ENCODE assay signal across 8 cellular contexts in the genomic region with DNA sequence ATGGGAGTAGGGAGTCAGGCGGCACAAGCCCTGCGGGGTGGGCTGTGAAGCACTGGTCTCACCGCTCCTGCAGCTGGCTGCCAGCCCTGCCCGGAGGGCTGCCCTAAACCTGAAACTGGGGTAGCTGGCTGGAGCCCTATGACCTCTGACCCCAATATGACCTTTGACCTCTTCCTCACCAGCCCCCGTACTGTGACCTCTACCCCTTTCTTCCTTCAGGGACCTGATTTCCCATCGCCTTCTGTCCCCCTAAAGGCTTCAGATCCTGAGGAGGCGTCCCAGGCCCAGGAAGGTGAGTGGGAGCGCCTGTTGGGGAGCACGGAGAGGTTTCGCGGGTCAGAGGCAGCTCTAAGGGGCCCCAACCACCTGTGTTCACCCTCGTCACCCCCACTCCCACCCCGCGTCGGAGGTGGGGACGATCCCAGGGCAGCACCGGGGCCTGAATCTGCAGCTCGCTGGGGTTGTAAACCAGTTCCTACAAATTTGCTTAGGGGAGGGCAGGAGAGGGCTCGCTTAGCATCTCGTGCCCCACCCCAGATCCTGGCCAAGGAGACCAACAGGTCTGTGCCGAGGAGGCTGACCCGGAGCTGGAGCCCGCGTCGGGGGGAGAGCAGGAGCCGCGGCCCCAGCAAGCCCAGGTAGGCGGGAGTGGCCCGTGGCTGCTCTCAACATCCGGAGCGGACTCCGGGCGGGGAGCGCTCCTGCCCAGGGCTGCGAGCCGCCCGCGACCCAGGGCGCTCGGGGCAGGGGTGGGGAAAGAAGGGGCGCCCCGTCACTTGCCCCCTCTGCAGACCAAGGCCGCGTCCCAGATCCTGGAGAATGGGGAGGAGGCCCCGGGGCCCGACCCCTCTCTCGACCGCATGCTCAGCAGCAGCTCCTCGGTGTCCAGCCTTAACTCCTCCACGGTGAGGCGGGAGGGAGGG. TPM values are rescaled to one million over a fixed set of nuclear protein-coding genes. Genes with fewer than 3 reads are reported as not detected.
DNase-seq lines count a peak whose midpoint lies in the region; ATAC-seq and TF ChIP-seq lines count a peak whose summit lies in the region.

No MANE protein-coding gene starts in this region.

- peaks cover 22% of the 10 kb centered on the region for H3K4me1 ChIP-seq in NT2/D1 (ENCODE audit: insufficient read depth, insufficient read length)
- peaks cover 9 to 26% of the 10 kb centered on the region in 2 donors for H3K4me1 ChIP-seq in thoracic aorta (ENCODE audit: control insufficient read depth in 1 of 2, low read depth in 2 of 2)

- H3K36me3 ChIP-seq in NT2/D1 (ENCODE audit: insufficient read depth, insufficient read length, low read length), result peaks cover 43% of the 10 kb centered on the region
- peaks cover 5% of the 10 kb centered on the region for H3K36me3 ChIP-seq in thoracic aorta

- TF ChIP-seq CTCF in thoracic aorta (IDR thresholded peaks at IDR 0.05), result no peak

- DNase-seq in stimulated activated CD4-positive, alpha-beta T cell treated with anti-CD3 and anti-CD28 coated beads, Interleukin-4, amount 100 ng/mL, for 1 hour, result peak; percentile 30
- DNase-seq in stimulated activated CD4-positive, alpha-beta T cell treated with anti-CD3 and anti-CD28 coated beads, Interleukin-4, amount 100 ng/mL, for 24 hours, result no peak
- DNase-seq in NT2/D1 (ENCODE audit: low read depth, low spot score) (no peak), cerebellar cortex (ENCODE audit: low spot score) (peak; percentile 78), left kidney (ENCODE audit: low read depth, low spot score) (peak; percentile 87), thoracic aorta (ENCODE audit: low spot score) (no peak)

- peak overlapping the region; percentile 82 for H3K4me3 ChIP-seq in NT2/D1 (ENCODE audit: insufficient read length, low read depth)
- peak overlapping the region; percentile 73 for H3K4me3 ChIP-seq in thoracic aorta

- H3K9me3 ChIP-seq in NT2/D1 (ENCODE audit: insufficient read depth, low read length), result no peaks in the 10 kb centered on the region
- no peaks in the 10 kb centered on the region for H3K9me3 ChIP-seq in thoracic aorta

- peak overlapping the region; percentile 87 for H3K9ac ChIP-seq in NT2/D1 (ENCODE audit: insufficient read length, low read depth)

- ATAC-seq in thoracic aorta (ENCODE audit: insufficient number of reproducible peaks, low FRiP score, low read depth) (no peak), GM18517 (IDR thresholded peaks at IDR 0.05; ENCODE audit: unreplicated experiment) (no peak), HG03342 (IDR thresholded peaks at IDR 0.05; ENCODE audit: unreplicated experiment) (no peak)

- H3K27me3 ChIP-seq in NT2/D1 (ENCODE audit: insufficient read depth, insufficient read length), result no peaks in the 10 kb centered on the region
- no peaks in the 10 kb centered on the region for H3K27me3 ChIP-seq in thoracic aorta (replicated peaks; ENCODE audit: insufficient read depth)

- no peak overlapping the region for H3K27ac ChIP-seq in thoracic aorta

RNA-seq across cellular contexts. Expression of gene SYTL1, which starts 7.3 kb away (rescaled TPM):
- total RNA-seq in thoracic aorta, result 1 to 10 TPM; 4.1 to 5.5 TPM

RNA-seq across cellular contexts. Expression of gene MAP3K6, which starts 17.6 kb away (rescaled TPM):
- total RNA-seq in thoracic aorta, result 10 to 100 TPM; 78.6 to 85.6 TPM

RNA-seq across cellular contexts. Expression of gene FCN3, which starts 25.5 kb away (rescaled TPM):
- total RNA-seq in thoracic aorta, result 1 to 10 TPM; 3.5 to 4.5 TPM

RNA-seq across cellular contexts. Expression of gene TMEM222, which starts 27.2 kb away (rescaled TPM):
- total RNA-seq in thoracic aorta, result 10 to 100 TPM; 31.5 to 45.1 TPM

RNA-seq across cellular contexts. Expression of gene CD164L2, which starts 34.0 kb away (rescaled TPM):
- total RNA-seq in thoracic aorta, result not detected

Comparison
In these comparisons a context has a peak if more than half of its experiments do, and no peak if none do; other contexts are left out.
1. DNase-seq: peak in stimulated activated CD4-positive, alpha-beta T cell treated with anti-CD3 and anti-CD28 coated beads, Interleukin-4, amount 100 ng/mL, for 1 hour (single experiment), cerebellar cortex (single experiment) and left kidney (single experiment); none in stimulated activated CD4-positive, alpha-beta T cell treated with anti-CD3 and anti-CD28 coated beads, Interleukin-4, amount 100 ng/mL, for 24 hours (single experiment), NT2/D1 (single experiment) and thoracic aorta (single experiment).